15 cellular contexts compared by ENCODE assay signal in the genomic region with DNA sequence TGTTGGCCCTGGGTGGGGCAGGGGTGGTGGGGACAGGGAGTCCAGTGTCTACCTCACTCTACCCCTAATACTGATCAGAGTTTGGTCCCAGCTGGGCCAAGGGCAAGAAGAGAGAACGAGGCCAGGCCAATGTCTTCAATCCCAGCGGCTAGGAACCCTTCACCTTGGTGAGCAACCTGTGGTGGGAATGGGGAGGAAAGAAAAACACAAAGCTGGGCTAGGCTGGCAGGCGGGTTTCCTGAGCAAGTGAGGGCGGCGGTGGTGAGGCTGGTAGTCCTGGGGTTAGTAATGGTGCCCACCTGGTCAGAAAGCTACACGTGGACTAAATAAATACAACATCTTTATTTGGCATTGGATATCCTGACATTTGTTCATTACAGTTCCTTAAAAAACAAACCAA. TPM values are rescaled to one million over a fixed set of nuclear protein-coding genes. Genes with fewer than 3 reads are reported as not detected.
DNase-seq lines count a peak whose midpoint lies in the region; ATAC-seq, FAIRE-seq and TF ChIP-seq lines count a peak whose summit lies in the region.
"Had no signal": no experiment of that assay in that cellular context is flagged by ENCODE, and none has a peak within 500 bp of the region (broad histone marks: within the 10 kb centered on the region; RNA-seq: fewer than 3 reads in every experiment).

No MANE protein-coding gene starts in this region.

- peaks cover 6% of the 10 kb centered on the region for H3K79me2 ChIP-seq in mesendoderm (ENCODE audit: control insufficient read depth, insufficient read depth, low read length)

- no peak overlapping the region for H3K4ac ChIP-seq in mesendoderm (ENCODE audit: low read depth, low read length)

- H3K4me2 ChIP-seq in mesendoderm (ENCODE audit: low read length) = no peak overlapping the region

- H3K56ac ChIP-seq in mesendoderm (ENCODE audit: low read length) = no peak overlapping the region

- H4K8ac ChIP-seq in mesendoderm (ENCODE audit: low read depth, low read length) = no peak overlapping the region

- H3K4me1 Mint-ChIP-seq in activated naive CD4-positive, alpha-beta T cell treated with anti-CD3 and anti-CD28 coated beads, Interleukin-2, amount 10 ng/mL, durations not matched to agents 7 days and 5 days = peaks cover 10% of the 10 kb centered on the region
- H3K4me1 Mint-ChIP-seq in Calu3 (ENCODE audit: low read depth, unreplicated experiment) (no peaks in the 10 kb centered on the region), T-helper 17 cell (peaks cover 4% of the 10 kb centered on the region)

- WGBS in mesendoderm (ENCODE audit: extremely low coverage, insufficient coverage, low lambda C conversion rate) = no CpG with 5 or more reads among the region's 6 CpGs

- H3K27ac Mint-ChIP-seq in activated naive CD4-positive, alpha-beta T cell treated with anti-CD3 and anti-CD28 coated beads, Interleukin-2, amount 10 ng/mL, durations not matched to agents 7 days and 5 days = peak overlapping the region; percentile 72
- H3K27ac Mint-ChIP-seq in activated naive CD4-positive, alpha-beta T cell treated with anti-CD3 and anti-CD28 coated beads, Interleukin-2, amount 50 U/mL, for 72 hours = peak overlapping the region in 1 of 2 donors; percentile 46
- H3K27ac Mint-ChIP-seq in Calu3 (ENCODE audit: unreplicated experiment) = peak overlapping the region; percentile 17
- H3K27ac Mint-ChIP-seq in T-helper 17 cell = peak overlapping the region; percentile 34
- H3K27ac Mint-ChIP-seq: CD8-positive, alpha-beta T cell had no signal

- FAIRE-seq in kidney (lab: Jason Lieb, UNC) = no peak
- FAIRE-seq: GM19239 had no signal

- H4K5ac ChIP-seq in mesendoderm (ENCODE audit: low read length) = no peak overlapping the region

- TF ChIP-seq CTCF in Calu3 (IDR thresholded peaks at IDR 0.05; ENCODE audit: unreplicated experiment) (no peak), kidney (IDR thresholded peaks at IDR 0.05; ENCODE audit: borderline replicate concordance, extremely low read depth, insufficient read depth) (no peak)

- no peaks in the 10 kb centered on the region for H3K27me3 ChIP-seq in mesendoderm (ENCODE audit: insufficient read depth, low read length, poor library complexity)

- no peak overlapping the region for H2AK5ac ChIP-seq in mesendoderm (ENCODE audit: low read length)

- no peak overlapping the region for H3K9ac ChIP-seq in kidney (ENCODE audit: low read length in 2 of 2)
- H3K9ac ChIP-seq in mesendoderm (ENCODE audit: low read length) = no peak overlapping the region

- no peak overlapping the region for H3K4me3 Mint-ChIP-seq in activated naive CD4-positive, alpha-beta T cell treated with anti-CD3 and anti-CD28 coated beads, Interleukin-2, amount 10 ng/mL, durations not matched to agents 7 days and 5 days
- H3K4me3 Mint-ChIP-seq in Calu3 (ENCODE audit: low read depth, unreplicated experiment) (no peak overlapping the region), T-helper 17 cell (peak overlapping the region; percentile 15)
- H3K4me3 Mint-ChIP-seq: CD14-positive monocyte; CD8-positive, alpha-beta T cell had no signal

- H3K27me3 Mint-ChIP-seq in activated naive CD4-positive, alpha-beta T cell treated with anti-CD3 and anti-CD28 coated beads, Interleukin-2, amount 10 ng/mL, durations not matched to agents 7 days and 5 days = no peaks in the 10 kb centered on the region
- H3K27me3 Mint-ChIP-seq in Calu3 (ENCODE audit: unreplicated experiment) (no peaks in the 10 kb centered on the region), T-helper 17 cell (no peaks in the 10 kb centered on the region)

- BruUV-seq in Calu3 (replicated peaks; lab: Mats Ljungman, UMichigan) = no TSS peak

- H3K18ac ChIP-seq in mesendoderm (ENCODE audit: low read length) = no peak overlapping the region

- DNase-seq in activated naive CD4-positive, alpha-beta T cell treated with anti-CD3 and anti-CD28 coated beads, Interleukin-2, amount 10 ng/mL, durations not matched to agents 7 days and 5 days = no peak
- DNase-seq in activated naive CD4-positive, alpha-beta T cell treated with anti-CD3 and anti-CD28 coated beads, Interleukin-2, amount 50 U/mL, for 72 hours (ENCODE audit: low spot score in 2 of 2) = no peak
- DNase-seq in Calu3 (no peak), T-helper 17 cell (no peak), kidney (peak; percentile 36), DMS79 treated with DMSO at 0.1 percent for 48 hours (lab: John Stamatoyannopoulos, UW) (no peak), mesendoderm (no peak)
- DNase-seq: CD8-positive, alpha-beta T cell; COR-L47; GF-D8; GOT3; H9 had no signal

- no peak overlapping the region for H2BK120ac ChIP-seq in mesendoderm (ENCODE audit: low read depth, low read length)

- H3K79me1 ChIP-seq in mesendoderm (ENCODE audit: low read length) = no peaks in the 10 kb centered on the region

- intact Hi-C loops in Calu3 (cut with micrococcal nuclease; ENCODE audit: unreplicated experiment) = no loop called here
- intact Hi-C loops in kidney (cut with DNase I) = no loop called here

- no peak overlapping the region for H3K23ac ChIP-seq in mesendoderm (ENCODE audit: low read length)

- peaks cover 0 to 2% of the 10 kb centered on the region in 2 donors for H3K4me1 ChIP-seq in kidney (ENCODE audit: control insufficient read depth in 1 of 2, insufficient read depth in 1 of 2, low read depth in 1 of 2, low read length in 2 of 2)
- H3K4me1 ChIP-seq in mesendoderm (ENCODE audit: control insufficient read depth, low read depth, low read length) = no peaks in the 10 kb centered on the region

- H3K4me3 ChIP-seq in kidney (ENCODE audit: low read length in 2 of 2) = no peak overlapping the region
- H3K4me3 ChIP-seq in mesendoderm (ENCODE audit: low read length) = no peak overlapping the region

- no peak overlapping the region for H2BK5ac ChIP-seq in mesendoderm (ENCODE audit: low read length)

- CTCF ChIA-PET in activated naive CD4-positive, alpha-beta T cell treated with anti-CD3 and anti-CD28 coated beads, Interleukin-2, amount 10 ng/mL, durations not matched to agents 7 days and 5 days (lab: Charles Lee) = interaction anchor here (0.6 kb wide), 1 partner anchor 17 kb away, joined by 3 read pairs; no protein-coding TSS in a partner anchor
- CTCF ChIA-PET in Calu3 (lab: Charles Lee) = interaction anchor here (0.6 to 1.3 kb wide), 2 partner anchors 12 to 68 kb away, joined by 3 to 8 read pairs; partner anchors contain the start of gene PCSK1N

- ATAC-seq in activated naive CD4-positive, alpha-beta T cell treated with anti-CD3 and anti-CD28 coated beads, Interleukin-2, amount 50 U/mL, for 72 hours = no peak
- ATAC-seq in T-helper 17 cell (no peak), HG02678 (IDR thresholded peaks at IDR 0.05; ENCODE audit: unreplicated experiment) (no peak)
- ATAC-seq: CD8-positive, alpha-beta T cell had no signal

- H3K27ac ChIP-seq in kidney (ENCODE audit: low read depth in 2 of 2, low read length in 2 of 2) (no peak overlapping the region), mesendoderm (ENCODE audit: low read depth, low read length) (no peak overlapping the region)

- no peaks in the 10 kb centered on the region for H3K9me3 ChIP-seq in T-helper 17 cell (ENCODE audit: control insufficient read depth, low read length, poor library complexity, severe bottlenecking)
- H3K9me3 ChIP-seq in kidney (ENCODE audit: control insufficient read depth in 1 of 2, low read length in 2 of 2) = no peaks in the 10 kb centered on the region

- peaks cover 21% of the 10 kb centered on the region for H3K36me3 Mint-ChIP-seq in activated naive CD4-positive, alpha-beta T cell treated with anti-CD3 and anti-CD28 coated beads, Interleukin-2, amount 10 ng/mL, durations not matched to agents 7 days and 5 days
- H3K36me3 Mint-ChIP-seq in activated naive CD4-positive, alpha-beta T cell treated with anti-CD3 and anti-CD28 coated beads, Interleukin-2, amount 50 U/mL, for 72 hours = peaks cover 0 to 2% of the 10 kb centered on the region in 2 donors
- H3K36me3 Mint-ChIP-seq in Calu3 (ENCODE audit: insufficient read depth, unreplicated experiment) = peaks cover 64% of the 10 kb centered on the region
- peaks cover 2% of the 10 kb centered on the region for H3K36me3 Mint-ChIP-seq in T-helper 17 cell (ENCODE audit: low read depth)

- H3K9me3 Mint-ChIP-seq in activated naive CD4-positive, alpha-beta T cell treated with anti-CD3 and anti-CD28 coated beads, Interleukin-2, amount 10 ng/mL, durations not matched to agents 7 days and 5 days = no peaks in the 10 kb centered on the region
- H3K9me3 Mint-ChIP-seq in activated naive CD4-positive, alpha-beta T cell treated with anti-CD3 and anti-CD28 coated beads, Interleukin-2, amount 50 U/mL, for 72 hours = no peaks in the 10 kb centered on the region
- H3K9me3 Mint-ChIP-seq in Calu3 (ENCODE audit: low read depth, unreplicated experiment) = no peaks in the 10 kb centered on the region
- H3K9me3 Mint-ChIP-seq: CD8-positive, alpha-beta T cell had no signal

- H3K36me3 ChIP-seq in kidney (ENCODE audit: control insufficient read depth in 1 of 2, insufficient read depth in 2 of 2, low read length in 2 of 2) (peaks cover 9 to 14% of the 10 kb centered on the region in 2 donors), mesendoderm (ENCODE audit: control insufficient read depth, insufficient read depth, low read length) (peaks cover 2% of the 10 kb centered on the region)

- H2BK15ac ChIP-seq in mesendoderm (replicated peaks; ENCODE audit: low read depth) = no peak overlapping the region

RNA-seq across cellular contexts. Expression of gene PQBP1, which starts 5.6 kb away (rescaled TPM):
- 10 to 100 TPM; 77.2 to 79.3 TPM for total RNA-seq in activated naive CD4-positive, alpha-beta T cell treated with anti-CD3 and anti-CD28 coated beads, Interleukin-2, amount 50 U/mL, for 72 hours
- 110 and 113 TPM in 2 replicates for total RNA-seq in Calu3 (2022)
- 10 to 100 TPM; 66.7 to 68.8 TPM for total RNA-seq in T-helper 17 cell
- total RNA-seq in kidney = 61.3 TPM
- 93.4 TPM for polyA plus RNA-seq in kidney (ENCODE audit: insufficient read depth, low read depth, low replicate concordance)
- 83.0 TPM for polyA plus RNA-seq in mesendoderm (2013, experiment 1 of 2)
- polyA plus RNA-seq in mesendoderm (2013, experiment 2 of 2) = 83.7 TPM

RNA-seq across cellular contexts. Expression of gene TIMM17B, which starts 5.7 kb away (rescaled TPM):
- total RNA-seq in activated naive CD4-positive, alpha-beta T cell treated with anti-CD3 and anti-CD28 coated beads, Interleukin-2, amount 50 U/mL, for 72 hours = 10 to 100 TPM; 61.4 to 86.4 TPM
- 86.1 and 96.8 TPM in 2 replicates for total RNA-seq in Calu3 (2022)
- 10 to 100 TPM; 33.6 to 41.9 TPM for total RNA-seq in T-helper 17 cell
- 44.8 TPM for total RNA-seq in kidney
- polyA plus RNA-seq in kidney (ENCODE audit: insufficient read depth, low read depth, low replicate concordance) = 109 TPM
- 52.0 TPM for polyA plus RNA-seq in mesendoderm (2013, experiment 1 of 2)
- polyA plus RNA-seq in mesendoderm (2013, experiment 2 of 2) = 55.2 TPM

RNA-seq across cellular contexts. Expression of gene SLC35A2, which starts 8.2 kb away (rescaled TPM):
- 10 to 100 TPM; 18.3 to 22.2 TPM for total RNA-seq in activated naive CD4-positive, alpha-beta T cell treated with anti-CD3 and anti-CD28 coated beads, Interleukin-2, amount 50 U/mL, for 72 hours
- total RNA-seq in Calu3 (2022) (68.1 and 81.0 TPM in 2 replicates), T-helper 17 cell (10 to 100 TPM; 34.8 to 50.7 TPM), kidney (34.2 TPM)
- polyA plus RNA-seq in kidney (ENCODE audit: insufficient read depth, low read depth, low replicate concordance) = 29.3 TPM
- polyA plus RNA-seq in mesendoderm (2013, experiment 1 of 2) = 15.8 TPM
- polyA plus RNA-seq in mesendoderm (2013, experiment 2 of 2) = 15.7 TPM

RNA-seq across cellular contexts. Expression of gene PIM2, which starts 15.5 kb away (rescaled TPM):
- 100 to 1,000 TPM; 264 to 357 TPM for total RNA-seq in activated naive CD4-positive, alpha-beta T cell treated with anti-CD3 and anti-CD28 coated beads, Interleukin-2, amount 50 U/mL, for 72 hours
- total RNA-seq in Calu3 (2022) (12.8 and 13.9 TPM in 2 replicates), T-helper 17 cell (100 to 1,000 TPM; 301 to 481 TPM), kidney (29.6 TPM)
- polyA plus RNA-seq in kidney (ENCODE audit: insufficient read depth, low read depth, low replicate concordance) = 8.7 TPM
- 55.7 TPM for polyA plus RNA-seq in mesendoderm (2013, experiment 1 of 2)
- 57.8 TPM for polyA plus RNA-seq in mesendoderm (2013, experiment 2 of 2)

RNA-seq across cellular contexts. Expression of gene OTUD5, which starts 54.1 kb away (rescaled TPM):
- total RNA-seq in activated naive CD4-positive, alpha-beta T cell treated with anti-CD3 and anti-CD28 coated beads, Interleukin-2, amount 50 U/mL, for 72 hours = 10 to 100 TPM; 76.8 to 82.4 TPM
- total RNA-seq in Calu3 (2022) (67.8 and 73.0 TPM in 2 replicates), T-helper 17 cell (10 to 100 TPM; 91.0 to 91.6 TPM), kidney (56.2 TPM)
- 40.2 TPM for polyA plus RNA-seq in kidney (ENCODE audit: insufficient read depth, low read depth, low replicate concordance)
- 36.6 TPM for polyA plus RNA-seq in mesendoderm (2013, experiment 1 of 2)
- polyA plus RNA-seq in mesendoderm (2013, experiment 2 of 2) = 35.8 TPM
